In genomic region chr2:212299943-212300342, GRCh38 we compare ENCODE assay signal across 1 cellular context.
A peak's percentile ranks its signal among the peaks of the same experiment; 100 is the strongest.
TF ChIP-seq lines count a peak whose summit lies in the region.

No MANE protein-coding gene starts in this region.

TF ChIP-seq in GM12878, 131 proteins besides CTCF, POLR2A, EP300 and RAD21 (continued from another document):
- TF ChIP-seq MLLT1 (IDR thresholded peaks at IDR 0.05): 0 out of 2 replicates have a peak, but pooled peaks have one; percentile 43
- TF ChIP-seq ESRRA (IDR thresholded peaks at IDR 0.05; ENCODE audit: low read length): no peak
- peak; percentile 71 for TF ChIP-seq DPF2 (IDR thresholded peaks at IDR 0.05)
- peak; percentile 73; the same call in 1 of the 2 replicates for TF ChIP-seq NBN (IDR thresholded peaks at IDR 0.05)
- TF ChIP-seq NFXL1 (IDR thresholded peaks at IDR 0.05; ENCODE audit: borderline replicate concordance): no peak
- TF ChIP-seq PKNOX1 (IDR thresholded peaks at IDR 0.05): 0 out of 2 replicates have a peak, but pooled peaks have one; percentile 20
- TF ChIP-seq TBL1XR1 (IDR thresholded peaks at IDR 0.05; ENCODE audit: low read depth, low read length): peak; percentile 63; the same call in 1 of the 2 replicates
- TF ChIP-seq EGR1 (IDR thresholded peaks at IDR 0.05; ENCODE audit: borderline replicate concordance in 1 of 2, low read depth in 2 of 2, low read length in 2 of 2): no peak
- TF ChIP-seq ZNF217 (IDR thresholded peaks at IDR 0.05): peak; percentile 85; the same call in 1 of the 2 replicates
- peak; percentile 35; the same call in 1 of the 2 replicates for TF ChIP-seq BACH1 (IDR thresholded peaks at IDR 0.05; ENCODE audit: borderline replicate concordance)
- no peak for TF ChIP-seq CREB1 (IDR thresholded peaks at IDR 0.05; ENCODE audit: low read depth)
- no peak for TF ChIP-seq EZH2 (IDR thresholded peaks at IDR 0.05; ENCODE audit: borderline replicate concordance, control insufficient read depth, low read depth, low read length)
- peak; percentile 55 for TF ChIP-seq IKZF1 (conservative IDR thresholded peaks at IDR 0.05)
- TF ChIP-seq ATF7 (IDR thresholded peaks at IDR 0.05; ENCODE audit: low read depth): peak; percentile 94
- no peak for TF ChIP-seq MAX (IDR thresholded peaks at IDR 0.05; ENCODE audit: low read depth, low read length)
- TF ChIP-seq CUX1 (IDR thresholded peaks at IDR 0.05; ENCODE audit: insufficient replicate concordance, low read depth, low read length): peak; percentile 48
- TF ChIP-seq NR2F1 (conservative IDR thresholded peaks at IDR 0.05): peak; percentile 76
- no peak for TF ChIP-seq IRF4 (IDR thresholded peaks at IDR 0.05; ENCODE audit: low read depth, low read length)
- no peak for TF ChIP-seq CBFB (IDR thresholded peaks at IDR 0.05; ENCODE audit: low read depth)
- TF ChIP-seq NR2C2 (IDR thresholded peaks at IDR 0.05; ENCODE audit: borderline replicate concordance, control insufficient read depth, insufficient read length, low read depth): no peak
- TF ChIP-seq POU2F2 (IDR thresholded peaks at IDR 0.05; ENCODE audit: borderline replicate concordance, low read depth, low read length): no peak
- TF ChIP-seq TCF12 (IDR thresholded peaks at IDR 0.05; ENCODE audit: low read depth, low read length): no peak
- TF ChIP-seq CBX3 (IDR thresholded peaks at IDR 0.05; ENCODE audit: borderline replicate concordance, low read depth): no peak
TF ChIP-seq in GM12878: peak in this region for 23.
